In the genomic region with DNA sequence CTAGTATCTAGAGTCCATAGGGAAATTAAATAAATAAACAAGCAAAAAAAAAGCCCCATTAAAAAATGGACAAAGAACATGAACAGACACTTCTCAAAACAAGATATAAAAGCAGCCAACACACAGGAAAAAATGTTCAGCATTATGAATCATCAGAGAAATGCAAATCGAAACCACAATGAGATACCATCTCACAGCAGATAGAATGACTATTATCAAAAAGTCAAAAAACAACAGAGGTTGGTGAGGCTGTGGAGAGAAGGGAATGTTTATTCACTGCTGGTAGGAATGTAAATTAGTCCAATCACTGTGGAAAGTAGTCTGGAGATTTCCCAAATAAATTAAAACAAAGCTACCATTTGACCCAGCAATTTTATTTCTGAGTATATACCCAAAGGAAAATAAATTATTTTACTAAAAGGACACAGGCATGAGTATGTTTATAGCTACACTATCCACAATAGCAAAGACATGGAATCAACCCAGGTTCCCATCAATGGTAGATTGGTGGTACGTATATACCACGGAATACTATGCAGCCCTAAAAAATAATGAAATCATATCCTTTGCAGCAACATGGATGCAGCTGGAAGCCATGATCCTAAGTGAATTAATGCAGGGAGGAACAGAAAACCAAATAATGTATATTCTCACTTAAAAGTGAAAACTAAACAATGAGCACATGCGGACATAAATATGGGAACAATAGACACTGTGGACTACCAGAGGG, we compare ENCODE assay signal across 15 cellular contexts.
A peak's percentile ranks its signal among the peaks of the same experiment; 100 is the strongest.
DNase-seq lines count a peak whose midpoint lies in the region; ATAC-seq, FAIRE-seq and TF ChIP-seq lines count a peak whose summit lies in the region.
"Had no signal": no experiment of that assay in that cellular context is flagged by ENCODE, and none has a peak within 500 bp of the region (broad histone marks: within the 10 kb centered on the region; RNA-seq: fewer than 3 reads in every experiment).

No MANE protein-coding gene starts in this region.

- POLR2A ChIA-PET in K562 (lab: Yijun Ruan, JAX): no interaction called here
- POLR2A ChIA-PET in CD4-positive, alpha-beta memory T cell (lab: Charles Lee; ENCODE audit: partially characterized antibody): no interaction called here

- TF ChIP-seq POLR2A in K562 (conservative IDR thresholded peaks at IDR 0.05): no peak

- H3K4me3 Mint-ChIP-seq in CD4-positive, alpha-beta memory T cell: no peak overlapping the region
- H3K4me3 Mint-ChIP-seq in osteocyte (ENCODE audit: unreplicated experiment): no peak overlapping the region
- H3K4me3 Mint-ChIP-seq: activated naive CD4-positive, alpha-beta T cell treated with anti-CD3 and anti-CD28 coated beads for 36 hours had no signal

- H3K27me3 Mint-ChIP-seq in CD4-positive, alpha-beta memory T cell: no peaks in the 10 kb centered on the region
- peaks cover 6% of the 10 kb centered on the region for H3K27me3 Mint-ChIP-seq in osteocyte (ENCODE audit: unreplicated experiment)

- TF ChIP-seq CTCF in K562 (IDR thresholded peaks at IDR 0.05 in 2 of 3, conservative IDR thresholded peaks at IDR 0.05 in 1 of 3; ENCODE audit: insufficient read depth in 2 of 3, low read depth in 1 of 3, low read length in 3 of 3): no peak
- TF ChIP-seq CTCF in osteocyte (IDR thresholded peaks at IDR 0.05): no peak

- no TSS peak for BruUV-seq in K562 (replicated peaks; lab: Mats Ljungman, UMichigan)

- peaks cover 2 to 19% (median 11%) of the 10 kb centered on the region in 8 donors for H3K9me3 Mint-ChIP-seq in CD4-positive, alpha-beta memory T cell
- peaks cover 8% of the 10 kb centered on the region for H3K9me3 Mint-ChIP-seq in osteocyte (ENCODE audit: unreplicated experiment)

- no peaks in the 10 kb centered on the region for H3K36me3 ChIP-seq in K562 (ENCODE audit: control insufficient read depth, insufficient read depth, low read length)
- no peaks in the 10 kb centered on the region for H3K36me3 ChIP-seq in CD4-positive, alpha-beta memory T cell (ENCODE audit: insufficient read depth, low read length)
- H3K36me3 ChIP-seq: pancreas had no signal

- ATAC-seq in K562 (no peak), GM19328 (IDR thresholded peaks at IDR 0.05; ENCODE audit: unreplicated experiment) (no peak)
- ATAC-seq: pancreas had no signal

- H2AFZ ChIP-seq in K562 (ENCODE audit: low read depth, low read length): no peak overlapping the region
- H2AFZ ChIP-seq: hepatocyte had no signal

- no peak overlapping the region for H3K27ac Mint-ChIP-seq in CD4-positive, alpha-beta memory T cell
- no peak overlapping the region for H3K27ac Mint-ChIP-seq in osteocyte (ENCODE audit: unreplicated experiment)
- H3K27ac Mint-ChIP-seq: activated naive CD4-positive, alpha-beta T cell treated with anti-CD3 and anti-CD28 coated beads for 36 hours had no signal

- intact Hi-C loops in K562 (cut with micrococcal nuclease): no loop called here
- intact Hi-C loops in CD4-positive, alpha-beta memory T cell (cut with micrococcal nuclease): no loop called here

- H3K4me2 ChIP-seq in K562 (ENCODE audit: insufficient read depth, low read length): no peak overlapping the region
- H3K4me2 ChIP-seq: hepatocyte had no signal

- no peak overlapping the region for H3K9ac ChIP-seq in K562 (ENCODE audit: insufficient read depth in 1 of 2, low read depth in 2 of 2, low read length in 2 of 2)

- no peaks in the 10 kb centered on the region for H3K79me2 ChIP-seq in K562 (ENCODE audit: control insufficient read depth, insufficient read depth, low read length)
- H3K79me2 ChIP-seq: hepatocyte had no signal

- WGBS in K562 (ENCODE audit: insufficient coverage, low coverage, missing lambda C conversion rate): 40% methylated on average over 4 of the region's 4 CpGs

- H3K4me3 ChIP-seq in K562: no peak overlapping the region
- H3K4me3 ChIP-seq in CD4-positive, alpha-beta memory T cell (ENCODE audit: low read length in 2 of 2): no peak overlapping the region
- H3K4me3 ChIP-seq: hepatocyte, lung, pancreas had no signal

- no peaks in the 10 kb centered on the region for H4K20me1 ChIP-seq in K562 (replicated peaks; ENCODE audit: control insufficient read depth, insufficient read depth, low read length)

- H3K9me1 ChIP-seq in K562 (ENCODE audit: control insufficient read depth, insufficient read depth, low read length): no peaks in the 10 kb centered on the region

- H3K36me3 Mint-ChIP-seq in CD4-positive, alpha-beta memory T cell: no peaks in the 10 kb centered on the region
- no peaks in the 10 kb centered on the region for H3K36me3 Mint-ChIP-seq in osteocyte (ENCODE audit: unreplicated experiment)

- H3K27ac ChIP-seq in K562 (ENCODE audit: extremely low read depth, low read depth, low read length): no peak overlapping the region
- no peak overlapping the region for H3K27ac ChIP-seq in CD4-positive, alpha-beta memory T cell (ENCODE audit: low read depth, low read length)
- H3K27ac ChIP-seq: hepatocyte, pancreas had no signal

- H3K4me1 Mint-ChIP-seq in CD4-positive, alpha-beta memory T cell: no peaks in the 10 kb centered on the region
- H3K4me1 Mint-ChIP-seq in osteocyte (ENCODE audit: unreplicated experiment): peaks cover 20% of the 10 kb centered on the region

- TF ChIP-seq RAD21 in K562 (CRISPR knock-in tag; conservative IDR thresholded peaks at IDR 0.05 in 1 of 2, IDR thresholded peaks at IDR 0.05 in 1 of 2): no peak

- H3K27me3 ChIP-seq in K562 (ENCODE audit: control insufficient read depth in 2 of 2, insufficient read depth in 2 of 2, low read length in 2 of 2): no peaks in the 10 kb centered on the region
- H3K27me3 ChIP-seq in CD4-positive, alpha-beta memory T cell (ENCODE audit: insufficient read depth, low read length): no peaks in the 10 kb centered on the region
- H3K27me3 ChIP-seq: hepatocyte, pancreas had no signal

- in situ Hi-C loops in K562 (cut with MboI): no loop called here

- CTCF ChIA-PET in K562 (lab: Yijun Ruan, JAX; ENCODE audit: low intra/inter-chr PET ratio): no interaction called here
- CTCF ChIA-PET in CD4-positive, alpha-beta memory T cell (lab: Charles Lee; ENCODE audit: partially characterized antibody): no interaction called here

- no peak for FAIRE-seq in K562 (lab: Jason Lieb, UNC)
- FAIRE-seq: pancreas had no signal

- no peaks in the 10 kb centered on the region; the same call in none of the 2 replicates for H3K9me3 ChIP-seq in K562 (replicated peaks; ENCODE audit: control insufficient read depth, insufficient read depth, low read depth, low read length)
- H3K9me3 ChIP-seq in CD4-positive, alpha-beta memory T cell (ENCODE audit: control insufficient read depth in 1 of 2, low read length in 2 of 2): no peaks in the 10 kb centered on the region
- H3K9me3 ChIP-seq: pancreas had no signal

- no peaks in the 10 kb centered on the region for H3K4me1 ChIP-seq in K562 (replicated peaks in 1 of 2; ENCODE audit: control insufficient read depth in 2 of 2, insufficient read depth in 2 of 2, low read length in 2 of 2)
- H3K4me1 ChIP-seq in CD4-positive, alpha-beta memory T cell (ENCODE audit: insufficient read depth, low read length): no peaks in the 10 kb centered on the region
- H3K4me1 ChIP-seq: pancreas had no signal

- DNase-seq in COLO829 (ENCODE audit: low spot score) (peak; percentile 26), M059J (ENCODE audit: low read depth) (peak; percentile 97), K562 (ENCODE audit: extremely low read depth in 1 of 4, low spot score in 3 of 4) (no peak), kidney glomerular epithelial cell (lab: John Stamatoyannopoulos, UW) (peak; percentile 54), osteocyte (ENCODE audit: extremely low spot score, unreplicated experiment) (no peak)
- DNase-seq in CD4-positive, alpha-beta memory T cell: no peak
- DNase-seq in stimulated activated CD4-positive, alpha-beta T cell treated with anti-CD3 and anti-CD28 coated beads, Interleukin-1b, Interleukin-23, amount 100 ng/mL, for 48 hours: no peak
- DNase-seq: activated naive CD4-positive, alpha-beta T cell treated with anti-CD3 and anti-CD28 coated beads for 36 hours; C1 segment of cervical spinal cord; NCI-H1436 treated with DMSO at 0.1 percent for 48 hours; pancreas; stimulated activated naive CD4-positive, alpha-beta T cell had no signal

- TF ChIP-seq EP300 in K562 (IDR thresholded peaks at IDR 0.05; ENCODE audit: low read length): no peak

Comparison
In these comparisons a context has a peak if more than half of its experiments do, and no peak if none do; other contexts are left out.
1. DNase-seq: peak in COLO829 (single experiment), M059J (single experiment) and kidney glomerular epithelial cell (single experiment); none in K562 (0 of 4), CD4-positive, alpha-beta memory T cell (0 of 5), stimulated activated CD4-positive, alpha-beta T cell treated with anti-CD3 and anti-CD28 coated beads, Interleukin-1b, Interleukin-23, amount 100 ng/mL, for 48 hours (single experiment) and osteocyte (single experiment).